In the genomic region with DNA sequence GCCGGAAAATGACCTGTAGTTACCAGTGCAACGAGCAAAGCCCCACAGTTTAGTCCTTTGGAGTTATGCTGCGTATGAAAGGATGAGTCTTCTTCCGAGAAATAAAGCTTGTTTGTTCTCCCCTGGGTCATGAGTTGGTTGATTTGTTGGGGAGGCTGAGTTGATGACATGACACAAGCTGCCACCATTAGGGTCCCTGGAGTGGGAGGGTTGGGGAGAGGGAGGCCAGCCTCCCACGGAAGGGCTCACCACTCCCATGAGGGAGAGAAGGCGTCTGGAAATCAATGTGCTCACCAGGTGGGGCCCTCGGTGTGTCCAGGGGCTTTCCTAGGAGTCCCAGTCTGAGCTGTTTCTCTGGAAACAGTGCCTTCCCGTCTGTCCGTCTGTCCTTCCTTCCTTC, we compare ENCODE assay signal across 19 cellular contexts. TPM values are rescaled to one million over a fixed set of nuclear protein-coding genes. Genes with fewer than 3 reads are reported as not detected.
A peak's percentile ranks its signal among the peaks of the same experiment; 100 is the strongest.
DNase-seq lines count a peak whose midpoint lies in the region; ATAC-seq and TF ChIP-seq lines count a peak whose summit lies in the region.
"Had no signal": no experiment of that assay in that cellular context is flagged by ENCODE, and none has a peak within 500 bp of the region (broad histone marks: within the 10 kb centered on the region; RNA-seq: fewer than 3 reads in every experiment).

No MANE protein-coding gene starts in this region.

- BruUV-seq in MCF 10A (replicated peaks; lab: Mats Ljungman, UMichigan) = no TSS peak

- TF ChIP-seq CTCF in GM23338 (conservative IDR thresholded peaks at IDR 0.05; ENCODE audit: low read depth in 2 of 2) (no peak), right lobe of liver (IDR thresholded peaks at IDR 0.05) (no peak), MCF 10A (IDR thresholded peaks at IDR 0.05; ENCODE audit: unreplicated experiment) (no peak), colonic mucosa (IDR thresholded peaks at IDR 0.05) (no peak)

- peaks cover 3% of the 10 kb centered on the region; the same call in 2 of the 3 replicates for H3K4me1 Mint-ChIP-seq in GM23338
- H3K4me1 Mint-ChIP-seq in MCF 10A (ENCODE audit: insufficient read depth, unreplicated experiment) = peaks cover 25% of the 10 kb centered on the region

- H3K4me2 ChIP-seq in GM23338 = no peak overlapping the region
- H3K4me2 ChIP-seq: PC-9 had no signal

- POLR2A ChIA-PET in MCF 10A (lab: Yijun Ruan, JAX) = interaction anchor here (1.1 kb wide), 1 partner anchor 16 kb away, joined by 3 read pairs; no protein-coding TSS in a partner anchor

- H3K4me3 ChIP-seq in GM23338 = no peak overlapping the region
- no peak overlapping the region for H3K4me3 ChIP-seq in right lobe of liver
- H3K4me3 ChIP-seq in colonic mucosa = no peak overlapping the region
- H3K4me3 ChIP-seq: PC-9, SJSA1 had no signal

- H3K79me2 ChIP-seq in GM23338 (replicated peaks; ENCODE audit: insufficient read depth) = no peaks in the 10 kb centered on the region

- H3K4me3 Mint-ChIP-seq in GM23338 (no peak overlapping the region), MCF 10A (ENCODE audit: unreplicated experiment) (no peak overlapping the region)

- no peaks in the 10 kb centered on the region for H3K36me3 Mint-ChIP-seq in GM23338 (ENCODE audit: low read depth)
- H3K36me3 Mint-ChIP-seq in MCF 10A (ENCODE audit: insufficient read depth, unreplicated experiment) = no peaks in the 10 kb centered on the region

- DNase-seq in GM23338 (ENCODE audit: low spot score) (no peak), caudate nucleus (lab: John Stamatoyannopoulos, UW) (peak in 10 of 61 donors; percentile 6 to 46 (median 26)), right lobe of liver (peak in 1 of 3 donors; percentile 43), NCI-H1694 treated with DMSO at 0.1 percent for 48 hours (lab: John Stamatoyannopoulos, UW) (no peak), MCF 10A (ENCODE audit: unreplicated experiment) (no peak), colonic mucosa (no peak)
- DNase-seq: ACHN; CD8-positive, alpha-beta memory T cell; DND-41; HCEC 1CT; NCI-H1436; NCI-H2029 treated with DMSO at 0.1 percent for 48 hours; NCI-H2171 treated with DMSO at 0.1 percent for 48 hours; NCI-H82; PC-9 had no signal

- 86% methylated on average over 5 of the region's 9 CpGs for WGBS in right lobe of liver (ENCODE audit: insufficient coverage, low coverage, low lambda C conversion rate, missing lambda C conversion rate)

- TF ChIP-seq POLR2A in right lobe of liver (IDR thresholded peaks at IDR 0.05) = no peak

- H3K27ac ChIP-seq in GM23338 (ENCODE audit: low read depth) (no peak overlapping the region), caudate nucleus (ENCODE audit: low read depth, low read length) (peak overlapping the region; percentile 88), right lobe of liver (peak overlapping the region in 2 of 3 donors; percentile 5 to 65), temporal lobe (ENCODE audit: low read depth, low read length) (peak overlapping the region; percentile 93), colonic mucosa (no peak overlapping the region)
- H3K27ac ChIP-seq: PC-9, SJSA1 had no signal

- H3K27ac Mint-ChIP-seq in GM23338 (no peak overlapping the region), MCF 10A (ENCODE audit: low read depth, unreplicated experiment) (no peak overlapping the region)

- H3K9me3 Mint-ChIP-seq in GM23338 (no peaks in the 10 kb centered on the region; the same call in 2 of the 3 replicates), MCF 10A (ENCODE audit: unreplicated experiment) (no peaks in the 10 kb centered on the region)
- H3K9me3 Mint-ChIP-seq: CD8-positive, alpha-beta memory T cell had no signal

- H3K27me3 ChIP-seq in GM23338 (ENCODE audit: insufficient read depth) = no peaks in the 10 kb centered on the region
- no peaks in the 10 kb centered on the region for H3K27me3 ChIP-seq in right lobe of liver
- no peaks in the 10 kb centered on the region for H3K27me3 ChIP-seq in colonic mucosa
- H3K27me3 ChIP-seq: SJSA1 had no signal

- ATAC-seq in GM23338 (no peak), right lobe of liver (no peak)

- CTCF ChIA-PET in MCF 10A (lab: Yijun Ruan, JAX) = interaction anchor here (0.6 kb wide), 3 partner anchors 32 to 194 kb away, joined by 3 to 5 read pairs (median 4); a partner anchor contains a TSS

- H4K20me1 ChIP-seq in GM23338 (replicated peaks; ENCODE audit: insufficient read depth) = no peaks in the 10 kb centered on the region

- no peaks in the 10 kb centered on the region for H3K36me3 ChIP-seq in GM23338 (ENCODE audit: insufficient read depth)
- H3K36me3 ChIP-seq in right lobe of liver = no peaks in the 10 kb centered on the region
- no peaks in the 10 kb centered on the region for H3K36me3 ChIP-seq in colonic mucosa
- H3K36me3 ChIP-seq: SJSA1 had no signal

- H3K27me3 Mint-ChIP-seq in GM23338 (ENCODE audit: insufficient read depth, low read depth, poor library complexity) (peaks cover 16% of the 10 kb centered on the region), MCF 10A (ENCODE audit: insufficient read depth, unreplicated experiment) (no peaks in the 10 kb centered on the region)

- intact Hi-C loops in right lobe of liver (cut with DNase I) (no loop called here), MCF 10A (cut with micrococcal nuclease) (no loop called here), colonic mucosa (cut with DNase I) (no loop called here)

- no peak overlapping the region for H3K9ac ChIP-seq in colonic mucosa (ENCODE audit: low read depth in 2 of 2, low read length in 2 of 2)

- H3K9me3 ChIP-seq in right lobe of liver (no peaks in the 10 kb centered on the region), colonic mucosa (no peaks in the 10 kb centered on the region)
- H3K9me3 ChIP-seq: SJSA1 had no signal

- no peaks in the 10 kb centered on the region for H3K9me2 ChIP-seq in GM23338 (ENCODE audit: insufficient read depth)

- H3K4me1 ChIP-seq in GM23338 (ENCODE audit: insufficient read depth) = no peaks in the 10 kb centered on the region
- H3K4me1 ChIP-seq in right lobe of liver = peaks cover 0 to 37% (median 10%) of the 10 kb centered on the region in 4 donors
- peaks cover 21% of the 10 kb centered on the region for H3K4me1 ChIP-seq in colonic mucosa

- H2AFZ ChIP-seq in GM23338 = peak overlapping the region; percentile 95
- H2AFZ ChIP-seq: PC-9 had no signal

- no peaks in the 10 kb centered on the region for H3F3A ChIP-seq in GM23338 (replicated peaks; ENCODE audit: low read depth)

TF ChIP-seq in GM23338, 12 proteins besides CTCF, POLR2A, EP300 and RAD21:
- no peak for TF ChIP-seq EZH2 (IDR thresholded peaks at IDR 0.05; ENCODE audit: low read depth, unreplicated experiment)

RNA-seq across cellular contexts. Expression of a gene that starts 7.4 kb away (rescaled TPM):
- 20.5 and 23.4 TPM in 2 replicates for total RNA-seq in GM23338 (2014; rRNA removed; shearing (Covaris generic))
- polyA plus RNA-seq in GM23338 (2016; fragmentation: Nextera tagmentation; extraction: Ambion mirVana) = 10.6 and 11.1 TPM in 2 replicates
- total RNA-seq in right lobe of liver = 10 to 100 TPM in 4 of 6 experiments, 1 to 10 TPM in 2; 6.5 to 16.6 (median 14.2) TPM
- 51.6 TPM for total RNA-seq in temporal lobe
- 55.7 and 59.1 TPM in 2 replicates for total RNA-seq in MCF 10A (2022)
- total RNA-seq in colonic mucosa = 10 to 100 TPM; 64.4 to 94.6 TPM

RNA-seq across cellular contexts. Expression of a gene that starts 39.3 kb away (rescaled TPM):
- not detected in 2 replicates for total RNA-seq in GM23338 (2014; rRNA removed; shearing (Covaris generic))
- not detected in 2 replicates for polyA plus RNA-seq in GM23338 (2016; fragmentation: Nextera tagmentation; extraction: Ambion mirVana)
- total RNA-seq in right lobe of liver (not detected), temporal lobe (not detected), MCF 10A (2022) (not detected in 2 replicates), colonic mucosa (1 to 10 TPM in 1 of 2 donors, not detected in 1; 1.8 TPM)
- total RNA-seq: CD8-positive, alpha-beta memory T cell; NCI-H460; PC-9; SJSA1 had no signal
- polyA plus RNA-seq: BJ; CD8-positive, alpha-beta memory T cell had no signal

Comparison
In these comparisons a context has a peak if more than half of its experiments do, and no peak if none do; other contexts are left out.
1. H3K27ac ChIP-seq: peak in caudate nucleus (single experiment), right lobe of liver (2 of 3) and temporal lobe (single experiment); none in GM23338 (single experiment) and colonic mucosa (single experiment).